Comparison of ENCODE assay signal across 9 cellular contexts in the genomic region with DNA sequence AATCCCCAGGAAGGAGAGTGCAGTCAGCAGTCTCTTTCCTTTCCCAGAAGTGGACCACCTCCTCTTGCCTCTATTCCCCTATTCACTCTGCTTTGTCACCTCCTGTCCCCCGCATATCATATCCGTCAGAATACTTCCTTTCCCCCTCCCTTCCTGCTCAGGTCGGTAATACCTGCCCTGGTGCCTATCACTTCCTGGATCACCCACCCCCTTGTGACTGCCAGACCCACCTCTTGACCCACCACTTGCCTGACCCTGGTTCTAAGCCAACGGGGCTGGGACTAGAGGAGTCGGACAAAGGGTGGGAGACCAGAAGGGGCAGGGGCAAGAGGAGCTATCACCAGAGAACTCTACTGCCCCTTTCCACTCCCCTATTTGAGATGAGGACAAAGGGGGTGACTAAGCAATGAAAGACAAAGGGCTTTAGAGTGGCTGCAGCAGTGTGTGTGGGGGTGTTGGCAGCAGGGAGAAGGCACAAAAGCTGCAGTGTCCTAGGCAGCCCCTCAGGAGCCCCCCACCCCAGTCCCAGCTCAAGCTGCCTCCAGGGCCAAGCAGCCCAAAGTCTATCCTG. TPM values are rescaled to one million over a fixed set of nuclear protein-coding genes. Genes with fewer than 3 reads are reported as not detected.
DNase-seq lines count a peak whose midpoint lies in the region; ATAC-seq, FAIRE-seq and TF ChIP-seq lines count a peak whose summit lies in the region.
"Had no signal": no experiment of that assay in that cellular context is flagged by ENCODE, and none has a peak within 500 bp of the region (broad histone marks: within the 10 kb centered on the region; RNA-seq: fewer than 3 reads in every experiment).

No MANE protein-coding gene starts in this region.

- H3K4me3 Mint-ChIP-seq in CD14-positive monocyte, result no peak overlapping the region

- peaks cover 8 to 11% (median 9%) of the 10 kb centered on the region in 3 donors for H3K4me1 ChIP-seq in pancreas

- peaks cover 52% of the 10 kb centered on the region for H3K4me1 Mint-ChIP-seq in CD14-positive monocyte

- ATAC-seq in pancreas (no peak), HG02798 (IDR thresholded peaks at IDR 0.05; ENCODE audit: poor library complexity, unreplicated experiment) (no peak)

- TF ChIP-seq CTCF in CD14-positive monocyte (IDR thresholded peaks at IDR 0.05) (no peak), WERI-Rb-1 (IDR thresholded peaks at IDR 0.05; ENCODE audit: low read depth, low read length) (no peak), pancreas (IDR thresholded peaks at IDR 0.05) (no peak)

- peak overlapping the region; percentile 93 to 98 (median 97) for H3K27ac Mint-ChIP-seq in CD14-positive monocyte

- no peaks in the 10 kb centered on the region for H3K9me3 ChIP-seq in WERI-Rb-1 (ENCODE audit: severe bottlenecking)
- no peaks in the 10 kb centered on the region for H3K9me3 ChIP-seq in pancreas

- DNase-seq in CD14-positive monocyte (ENCODE audit: low spot score) (no peak), WERI-Rb-1 (no peak), globus pallidus (ENCODE audit: low spot score) (peak; percentile 96), pancreas (no peak), AML-193 (lab: John Stamatoyannopoulos, UW) (no peak), glomerular visceral epithelial cell (ENCODE audit: extremely low spot score) (no peak), NCI-H187 treated with DMSO at 0.1 percent for 48 hours (lab: John Stamatoyannopoulos, UW) (no peak)
- DNase-seq: GDM1 had no signal

- no peak for FAIRE-seq in pancreas (lab: Jason Lieb, UNC)

- 67 to 79% methylated on average over 5 of the region's 5 CpGs for WGBS in pancreas, 2 donors

- H3K27ac ChIP-seq in WERI-Rb-1 (peak overlapping the region; percentile 87), pancreas (peak overlapping the region in 3 of 4 donors; percentile 25 to 96 (median 87))

- H3K27me3 ChIP-seq in WERI-Rb-1 (ENCODE audit: insufficient read depth, low read depth, severe bottlenecking) (no peaks in the 10 kb centered on the region), pancreas (no peaks in the 10 kb centered on the region)

- H3K27me3 Mint-ChIP-seq in CD14-positive monocyte (ENCODE audit: low read depth in 3 of 3), result peaks cover 0 to 2% (median 1%) of the 10 kb centered on the region in 3 donors

- intact Hi-C loops in CD14-positive monocyte (cut with micrococcal nuclease), result loop anchor here in 1 of 2 donors (5.0 kb wide), 1 partner anchor 187 kb away; no protein-coding TSS in a partner anchor
- intact Hi-C loops in pancreas (cut with DNase I), result no loop called here

- peaks cover 13 to 21% of the 10 kb centered on the region in 2 donors for H3K36me3 Mint-ChIP-seq in CD14-positive monocyte

- no peaks in the 10 kb centered on the region for H3K9me3 Mint-ChIP-seq in CD14-positive monocyte

- H3K36me3 ChIP-seq in WERI-Rb-1 (peaks cover 21% of the 10 kb centered on the region), pancreas (no peaks in the 10 kb centered on the region)

- H3K4me3 ChIP-seq in WERI-Rb-1 (ENCODE audit: low read depth, low read length) (no peak overlapping the region), pancreas (no peak overlapping the region)

RNA-seq across cellular contexts. Expression of gene ADAMTS4, which starts 1.7 kb away (rescaled TPM):
- polyA plus RNA-seq in CD14-positive monocyte, result under 1 TPM in 1 of 2 donors, not detected in 1; 0.01 TPM
- total RNA-seq in pancreas, result 1 to 10 TPM; 2.7 to 6.6 (median 4.8) TPM
- 1 to 10 TPM; 3.7 to 3.9 TPM for polyA plus RNA-seq in pancreas

RNA-seq across cellular contexts. Expression of gene NDUFS2, which starts 1.7 kb away (rescaled TPM):
- polyA plus RNA-seq in CD14-positive monocyte, result 100 to 1,000 TPM; 101 to 119 TPM
- 10 to 100 TPM; 26.7 to 44.4 (median 31.1) TPM for total RNA-seq in pancreas
- 10 to 100 TPM; 29.3 to 56.8 TPM for polyA plus RNA-seq in pancreas

RNA-seq across cellular contexts. Expression of gene FCER1G, which starts 14.6 kb away (rescaled TPM):
- polyA plus RNA-seq in CD14-positive monocyte, result 1,000 to 10,000 TPM; 2,686 to 4,191 TPM
- 10 to 100 TPM in 3 of 6 donors, 1 to 10 TPM in 3; 1.3 to 25.0 (median 6.5) TPM for total RNA-seq in pancreas
- 10 to 100 TPM; 12.8 to 16.2 TPM for polyA plus RNA-seq in pancreas

RNA-seq across cellular contexts. Expression of gene APOA2, which starts 22.9 kb away (rescaled TPM):
- polyA plus RNA-seq in CD14-positive monocyte, result not detected
- total RNA-seq in pancreas, result 1 to 10 TPM in 1 of 6 donors, not detected in 5; 3.2 TPM
- polyA plus RNA-seq in pancreas, result not detected

RNA-seq across cellular contexts. Expression of gene B4GALT3, which starts 23.2 kb away (rescaled TPM):
- polyA plus RNA-seq in CD14-positive monocyte (10 to 100 TPM; 16.8 to 21.0 TPM), pancreas (10 to 100 TPM; 29.7 to 35.6 TPM)
- total RNA-seq in pancreas, result 10 to 100 TPM; 14.8 to 22.0 (median 19.0) TPM

Comparison
In these comparisons a context has a peak if more than half of its experiments do, and no peak if none do; other contexts are left out.
1. RNA of gene ADAMTS4, which starts 1.7 kb away (polyA plus RNA-seq): 3.7 to 3.9 TPM in pancreas; 0.01 TPM in CD14-positive monocyte; every median in the first group is over 4 times any median in the second.
2. RNA of gene FCER1G, which starts 14.6 kb away (polyA plus RNA-seq): 2,686 to 4,191 TPM in CD14-positive monocyte; 12.8 to 16.2 TPM in pancreas; every median in the first group is over 100 times any median in the second.